8 cellular contexts compared by ENCODE assay signal in genomic region chr5:173055983-173056782, GRCh38. TPM values are rescaled to one million over a fixed set of nuclear protein-coding genes. Genes with fewer than 3 reads are reported as not detected.
A peak's percentile ranks its signal among the peaks of the same experiment; 100 is the strongest.
DNase-seq lines count a peak whose midpoint lies in the region; ATAC-seq lines count a peak whose summit lies in the region.

TSS of gene CREBRF (plus strand) at chr5:173056352. CDS start at chr5:173080776, 24,424 bp downstream.

- peak within 1 kb of the TSS; percentile 97 to 99 (median 98) for H3K27ac Mint-ChIP-seq in IgD-negative memory B cell

- DNase-seq in DMS153 (lab: John Stamatoyannopoulos, UW) (peak; percentile 83), OCI-M1 (lab: John Stamatoyannopoulos, UW) (peak; percentile 98), activated T-cell treated with anti-CD3 and anti-CD28 coated beads for 24 hours (ENCODE audit: low read depth) (peak; percentile 96), epidermal melanocyte (ENCODE audit: insufficient read length, low spot score) (peak; percentile 96)
- DNase-seq in stimulated activated CD8-positive, alpha-beta memory T cell treated with anti-CD3 and anti-CD28 coated beads, Interleukin-2, amount 100 ng/mL, for 48 hours (ENCODE audit: low read depth in 2 of 2) = peak; percentile 96 to 98

- peak within 1 kb of the TSS; percentile 92 for H3K4me3 ChIP-seq in mononuclear cell (ENCODE audit: low read length)

- peaks cover 26 to 44% (median 34%) of the 10 kb centered on the region in 3 donors for H3K4me1 Mint-ChIP-seq in IgD-negative memory B cell

- no peaks in the 10 kb centered on the region for H3K36me3 Mint-ChIP-seq in IgD-negative memory B cell

- peak within 1 kb of the TSS; percentile 95 to 99 (median 98) for H3K4me3 Mint-ChIP-seq in IgD-negative memory B cell

- peak; percentile 64 for ATAC-seq in GM21576 (IDR thresholded peaks at IDR 0.05; ENCODE audit: unreplicated experiment)

- H3K27me3 ChIP-seq in mononuclear cell (ENCODE audit: insufficient read depth, low read length) = no peaks in the 10 kb centered on the region

- peaks cover 31% of the 10 kb centered on the region for H3K4me1 ChIP-seq in mononuclear cell (ENCODE audit: insufficient read depth, low read length)

- no peaks in the 10 kb centered on the region for H3K27me3 Mint-ChIP-seq in IgD-negative memory B cell

- H3K9me3 Mint-ChIP-seq in IgD-negative memory B cell = no peaks in the 10 kb centered on the region

- no peaks in the 10 kb centered on the region for H3K9me3 ChIP-seq in mononuclear cell (ENCODE audit: low read depth, low read length)

RNA-seq across cellular contexts. Expression of gene CREBRF, which starts in this region (rescaled TPM):
- 53.6 TPM for polyA plus RNA-seq in IgD-negative memory B cell
- total RNA-seq in mononuclear cell = 161 TPM

Comparison
In these comparisons a context has a peak if more than half of its experiments do, and no peak if none do; other contexts are left out.
1. Peak in every context shown above with its lines: DNase-seq, ATAC-seq and H3K4me3 ChIP-seq.